Comparison of ENCODE assay signal across 10 cellular contexts in genomic region chr6:139708342-139709199, GRCh38.
DNase-seq lines count a peak whose midpoint lies in the region; ATAC-seq, FAIRE-seq and TF ChIP-seq lines count a peak whose summit lies in the region.
"Had no signal": no experiment of that assay in that cellular context is flagged by ENCODE, and none has a peak within 500 bp of the region (broad histone marks: within the 10 kb centered on the region; RNA-seq: fewer than 3 reads in every experiment).

No MANE protein-coding gene starts in this region.

- H3K4me3 Mint-ChIP-seq in activated naive CD8-positive, alpha-beta T cell treated with anti-CD3 and anti-CD28 coated beads, Interleukin-2, amount 50 U/mL, for 24 hours, result no peak overlapping the region
- no peak overlapping the region for H3K4me3 Mint-ChIP-seq in activated CD4-positive, alpha-beta T cell treated with anti-CD3 and anti-CD28 coated beads for 36 hours

- POLR2A ChIA-PET in activated CD4-positive, alpha-beta T cell treated with anti-CD3 and anti-CD28 coated beads for 36 hours (lab: Charles Lee), result no interaction called here

- H3K4me3 ChIP-seq in SJSA1 (no peak overlapping the region), fibroblast of villous mesenchyme (ENCODE audit: low read depth, low read length) (no peak overlapping the region), Karpas-422 (ENCODE audit: low read length) (no peak overlapping the region)
- H3K4me3 ChIP-seq: gastroesophageal sphincter, skin epidermis had no signal

- CTCF ChIA-PET in activated CD4-positive, alpha-beta T cell treated with anti-CD3 and anti-CD28 coated beads for 36 hours (lab: Charles Lee), result interaction anchor here (0.6 to 1.5 kb wide), 2 partner anchors 12 to 795 kb away, joined by 3 to 4 read pairs; no protein-coding TSS in a partner anchor

- no peak overlapping the region for H3K9ac ChIP-seq in Karpas-422 (ENCODE audit: low read length)

- H3K27ac ChIP-seq in SJSA1 (peak overlapping the region; percentile 77), Karpas-422 (ENCODE audit: low read length) (no peak overlapping the region)
- H3K27ac ChIP-seq: gastroesophageal sphincter, skin epidermis had no signal

- H3K36me3 ChIP-seq in SJSA1 (no peaks in the 10 kb centered on the region), Karpas-422 (ENCODE audit: insufficient read depth, low read length) (no peaks in the 10 kb centered on the region)
- H3K36me3 ChIP-seq: gastroesophageal sphincter had no signal

- peaks cover 18% of the 10 kb centered on the region for H3K4me1 ChIP-seq in SJSA1 (replicated peaks)
- H3K4me1 ChIP-seq in Karpas-422 (ENCODE audit: low read length), result no peaks in the 10 kb centered on the region

- H2AFZ ChIP-seq in Karpas-422 (ENCODE audit: low read length), result no peak overlapping the region

- peaks cover 2% of the 10 kb centered on the region for H3K27me3 Mint-ChIP-seq in activated naive CD8-positive, alpha-beta T cell treated with anti-CD3 and anti-CD28 coated beads, Interleukin-2, amount 50 U/mL, for 24 hours
- H3K27me3 Mint-ChIP-seq in activated CD4-positive, alpha-beta T cell treated with anti-CD3 and anti-CD28 coated beads for 36 hours, result peaks cover 2% of the 10 kb centered on the region

- intact Hi-C loops in activated CD4-positive, alpha-beta T cell treated with anti-CD3 and anti-CD28 coated beads for 36 hours (cut with DNase I, micrococcal nuclease), result no loop called here

- no peaks in the 10 kb centered on the region for H4K20me1 ChIP-seq in Karpas-422 (ENCODE audit: insufficient read depth, low read depth, low read length)

- H3K4me1 Mint-ChIP-seq in activated naive CD8-positive, alpha-beta T cell treated with anti-CD3 and anti-CD28 coated beads, Interleukin-2, amount 50 U/mL, for 24 hours, result no peaks in the 10 kb centered on the region
- H3K4me1 Mint-ChIP-seq in activated CD4-positive, alpha-beta T cell treated with anti-CD3 and anti-CD28 coated beads for 36 hours, result no peaks in the 10 kb centered on the region

- no peak overlapping the region for H3K4me2 ChIP-seq in Karpas-422 (ENCODE audit: low read depth, low read length, poor library complexity, severe bottlenecking)

- no peak for ATAC-seq in activated naive CD8-positive, alpha-beta T cell treated with anti-CD3 and anti-CD28 coated beads, Interleukin-2, amount 50 U/mL, for 24 hours
- no peak for ATAC-seq in activated CD4-positive, alpha-beta T cell treated with anti-CD3 and anti-CD28 coated beads for 36 hours
- ATAC-seq: gastroesophageal sphincter had no signal

- no peak overlapping the region for H3K27ac Mint-ChIP-seq in activated naive CD8-positive, alpha-beta T cell treated with anti-CD3 and anti-CD28 coated beads, Interleukin-2, amount 50 U/mL, for 24 hours
- no peak overlapping the region for H3K27ac Mint-ChIP-seq in activated CD4-positive, alpha-beta T cell treated with anti-CD3 and anti-CD28 coated beads for 36 hours

- no peak for TF ChIP-seq CTCF in fibroblast of villous mesenchyme (IDR thresholded peaks at IDR 0.05; ENCODE audit: insufficient read depth, low read depth, low read length)

- H3K9me3 ChIP-seq in SJSA1 (replicated peaks), result no peaks in the 10 kb centered on the region
- H3K9me3 ChIP-seq in Karpas-422 (ENCODE audit: low read length), result no peaks in the 10 kb centered on the region
- H3K9me3 ChIP-seq: gastroesophageal sphincter had no signal

- DNase-seq in SJSA1 (ENCODE audit: low read depth in 1 of 2, low spot score in 2 of 2), result peak; percentile 70 to 77
- peak; percentile 98 for DNase-seq in fibroblast of villous mesenchyme (ENCODE audit: low read depth)
- peak; percentile 13 for DNase-seq in pulmonary artery endothelial cell (ENCODE audit: low read depth, low spot score)
- no peak for DNase-seq in Karpas-422
- DNase-seq in activated naive CD8-positive, alpha-beta T cell treated with anti-CD3 and anti-CD28 coated beads, Interleukin-2, amount 50 U/mL, for 24 hours, result no peak
- no peak for DNase-seq in activated CD4-positive, alpha-beta T cell treated with anti-CD3 and anti-CD28 coated beads for 36 hours
- no peak for DNase-seq in SHP77 (lab: John Stamatoyannopoulos, UW)

- peak; percentile 95 for FAIRE-seq in G401.6 (lab: Jason Lieb, UNC)

- H3K36me3 Mint-ChIP-seq in activated naive CD8-positive, alpha-beta T cell treated with anti-CD3 and anti-CD28 coated beads, Interleukin-2, amount 50 U/mL, for 24 hours (ENCODE audit: low read depth), result no peaks in the 10 kb centered on the region
- no peaks in the 10 kb centered on the region for H3K36me3 Mint-ChIP-seq in activated CD4-positive, alpha-beta T cell treated with anti-CD3 and anti-CD28 coated beads for 36 hours (ENCODE audit: low read depth)

- H3K9me3 Mint-ChIP-seq in activated naive CD8-positive, alpha-beta T cell treated with anti-CD3 and anti-CD28 coated beads, Interleukin-2, amount 50 U/mL, for 24 hours, result peaks cover 5% of the 10 kb centered on the region
- H3K9me3 Mint-ChIP-seq in activated CD4-positive, alpha-beta T cell treated with anti-CD3 and anti-CD28 coated beads for 36 hours (ENCODE audit: low read depth), result no peaks in the 10 kb centered on the region

- H3K27me3 ChIP-seq in SJSA1 (replicated peaks) (no peaks in the 10 kb centered on the region), Karpas-422 (ENCODE audit: low read length) (no peaks in the 10 kb centered on the region)
- H3K27me3 ChIP-seq: gastroesophageal sphincter had no signal

- H3K9me2 ChIP-seq in Karpas-422 (replicated peaks; ENCODE audit: insufficient read depth, low read length), result no peaks in the 10 kb centered on the region

- H3K79me2 ChIP-seq in Karpas-422 (ENCODE audit: low read length), result no peaks in the 10 kb centered on the region

Comparison
In these comparisons a context has a peak if more than half of its experiments do, and no peak if none do; other contexts are left out.
1. DNase-seq: peak in SJSA1 (2 of 2), fibroblast of villous mesenchyme (single experiment) and pulmonary artery endothelial cell (single experiment); none in Karpas-422 (single experiment), activated naive CD8-positive, alpha-beta T cell treated with anti-CD3 and anti-CD28 coated beads, Interleukin-2, amount 50 U/mL, for 24 hours (single experiment), activated CD4-positive, alpha-beta T cell treated with anti-CD3 and anti-CD28 coated beads for 36 hours (single experiment) and SHP77 (0 of 2).